In genomic region chr18:54805571-54806334, GRCh38 we compare ENCODE assay signal across 8 cellular contexts. TPM values are rescaled to one million over a fixed set of nuclear protein-coding genes. Genes with fewer than 3 reads are reported as not detected.
A peak's percentile ranks its signal among the peaks of the same experiment; 100 is the strongest.
DNase-seq lines count a peak whose midpoint lies in the region; FAIRE-seq lines count a peak whose summit lies in the region.

No MANE protein-coding gene starts in this region.

- H4K91ac ChIP-seq in neuronal stem cell (ENCODE audit: low read depth, low read length, poor library complexity): no peak overlapping the region

- H3K9ac ChIP-seq in skeletal muscle satellite cell (ENCODE audit: low read depth, low read length) (peak overlapping the region; percentile 41), neuronal stem cell (ENCODE audit: low read depth, low read length, poor library complexity) (no peak overlapping the region)

- no peak overlapping the region for H3K4me3 Mint-ChIP-seq in activated CD4-positive, alpha-beta T cell treated with anti-CD3 and anti-CD28 coated beads, Interleukin-2, amount 10 ng/mL, durations not matched to agents 7 days and 5 days

- H2AK5ac ChIP-seq in neuronal stem cell (ENCODE audit: low read depth, low read length): no peak overlapping the region

- H2BK12ac ChIP-seq in neuronal stem cell (ENCODE audit: low read length): no peak overlapping the region

- no peak overlapping the region for H3K4ac ChIP-seq in neuronal stem cell (ENCODE audit: low read length)

- H3K9me3 Mint-ChIP-seq in activated CD4-positive, alpha-beta T cell treated with anti-CD3 and anti-CD28 coated beads, Interleukin-2, amount 10 ng/mL, durations not matched to agents 7 days and 5 days: peaks cover 2% of the 10 kb centered on the region

- H3K27ac ChIP-seq in neuronal stem cell (replicated peaks; ENCODE audit: low read length): no peak overlapping the region

- peaks cover 20% of the 10 kb centered on the region for H3K4me1 ChIP-seq in skeletal muscle satellite cell (ENCODE audit: control insufficient read depth, insufficient read depth, low read length)
- no peaks in the 10 kb centered on the region for H3K4me1 ChIP-seq in neuronal stem cell (ENCODE audit: control insufficient read depth in 2 of 2, insufficient read depth in 1 of 2, low read depth in 1 of 2, low read length in 2 of 2)

- H4K8ac ChIP-seq in neuronal stem cell (ENCODE audit: low read depth, low read length): no peak overlapping the region

- H3K14ac ChIP-seq in neuronal stem cell (ENCODE audit: low read length): no peak overlapping the region

- no peak overlapping the region for H2BK120ac ChIP-seq in neuronal stem cell (ENCODE audit: low read depth, low read length)

- peaks cover 16% of the 10 kb centered on the region for H3K4me1 Mint-ChIP-seq in activated CD4-positive, alpha-beta T cell treated with anti-CD3 and anti-CD28 coated beads, Interleukin-2, amount 10 ng/mL, durations not matched to agents 7 days and 5 days

- H3K27ac Mint-ChIP-seq in activated CD4-positive, alpha-beta T cell treated with anti-CD3 and anti-CD28 coated beads, Interleukin-2, amount 10 ng/mL, durations not matched to agents 7 days and 5 days: peak overlapping the region; percentile 74

- POLR2A ChIA-PET in activated CD4-positive, alpha-beta T cell treated with anti-CD3 and anti-CD28 coated beads, Interleukin-2, amount 10 ng/mL, durations not matched to agents 7 days and 5 days (lab: Charles Lee): no interaction called here

- no peak overlapping the region for H2BK5ac ChIP-seq in neuronal stem cell (ENCODE audit: low read length)

- no peak for FAIRE-seq in RCC 7860 (lab: Jason Lieb, UNC)

- CTCF ChIA-PET in activated CD4-positive, alpha-beta T cell treated with anti-CD3 and anti-CD28 coated beads, Interleukin-2, amount 10 ng/mL, durations not matched to agents 7 days and 5 days (lab: Charles Lee): no interaction called here

- H3K4me2 ChIP-seq in skeletal muscle satellite cell (ENCODE audit: low read length) (peak overlapping the region; percentile 39), neuronal stem cell (ENCODE audit: insufficient read depth, low read length, poor library complexity, severe bottlenecking) (no peak overlapping the region)

- no peak overlapping the region for H3K23ac ChIP-seq in neuronal stem cell (ENCODE audit: low read depth, low read length, poor library complexity)

- no CpG with 5 or more reads among the region's 3 CpGs for WGBS in neuronal stem cell (ENCODE audit: extremely low coverage in 2 of 2, insufficient read length in 2 of 2, insufficient replicate concordance in 1 of 2), 2 donors

- no peaks in the 10 kb centered on the region for H3K9me3 ChIP-seq in skeletal muscle satellite cell (replicated peaks; ENCODE audit: low read length)
- H3K9me3 ChIP-seq in neuronal stem cell (replicated peaks in 1 of 2; ENCODE audit: control insufficient read depth in 2 of 2, insufficient read depth in 1 of 2, low read depth in 1 of 2, low read length in 2 of 2): no peaks in the 10 kb centered on the region

- H3K36me3 Mint-ChIP-seq in activated CD4-positive, alpha-beta T cell treated with anti-CD3 and anti-CD28 coated beads, Interleukin-2, amount 10 ng/mL, durations not matched to agents 7 days and 5 days (ENCODE audit: low read depth): no peaks in the 10 kb centered on the region

- no peaks in the 10 kb centered on the region for H3K79me1 ChIP-seq in neuronal stem cell (ENCODE audit: low read depth, low read length)

- H3K18ac ChIP-seq in neuronal stem cell (ENCODE audit: low read length): no peak overlapping the region

- no peak overlapping the region for H2BK15ac ChIP-seq in neuronal stem cell (ENCODE audit: low read length)

- H2AFZ ChIP-seq in neuronal stem cell (ENCODE audit: low read length): no peak overlapping the region

- peak; percentile 21 for DNase-seq in activated CD4-positive, alpha-beta T cell treated with anti-CD3 and anti-CD28 coated beads, Interleukin-2, amount 10 ng/mL, durations not matched to agents 7 days and 5 days
- DNase-seq in activated CD4-positive, alpha-beta T cell treated with anti-CD3 and anti-CD28 coated beads, Interleukin-2, amount 50 U/mL, for 1 hour: no peak
- DNase-seq in RCC 7860 (ENCODE audit: low spot score) (peak; percentile 34), fibroblast of gingiva (ENCODE audit: low read depth) (peak; percentile 26), neuronal stem cell (ENCODE audit: low spot score) (no peak), DMS153 (lab: John Stamatoyannopoulos, UW) (no peak), NCI-H2029 (lab: John Stamatoyannopoulos, UW) (no peak)

- H3K27me3 Mint-ChIP-seq in activated CD4-positive, alpha-beta T cell treated with anti-CD3 and anti-CD28 coated beads, Interleukin-2, amount 10 ng/mL, durations not matched to agents 7 days and 5 days: no peaks in the 10 kb centered on the region

- H3K36me3 ChIP-seq in skeletal muscle satellite cell (ENCODE audit: insufficient read depth, low read length): no peaks in the 10 kb centered on the region
- H3K36me3 ChIP-seq in neuronal stem cell (replicated peaks in 1 of 2; ENCODE audit: control insufficient read depth in 2 of 2, insufficient read depth in 2 of 2, low read length in 2 of 2): no peaks in the 10 kb centered on the region

- H3K27me3 ChIP-seq in skeletal muscle satellite cell (ENCODE audit: control insufficient read depth, insufficient read depth, low read length): no peaks in the 10 kb centered on the region
- H3K27me3 ChIP-seq in neuronal stem cell (ENCODE audit: control insufficient read depth in 3 of 3, insufficient read depth in 3 of 3, low read depth in 1 of 3, low read length in 3 of 3): no peaks in the 10 kb centered on the region

- H3K4me3 ChIP-seq in skeletal muscle satellite cell (ENCODE audit: low read length) (no peak overlapping the region), neuronal stem cell (ENCODE audit: low read length in 2 of 2) (no peak overlapping the region)

RNA-seq across cellular contexts. Expression of gene RAB27B, which starts 22.5 kb away (rescaled TPM):
- 1 to 10 TPM; 4.8 to 5.2 TPM for total RNA-seq in activated CD4-positive, alpha-beta T cell treated with anti-CD3 and anti-CD28 coated beads, Interleukin-2, amount 10 ng/mL, durations not matched to agents 7 days and 5 days
- 8.5 and 34.2 TPM in 2 replicates for total RNA-seq in skeletal muscle satellite cell (2012; rRNA removed)
- 0.67 TPM for polyA plus RNA-seq in neuronal stem cell (2013, experiment 1 of 2)
- 0.96 TPM for polyA plus RNA-seq in neuronal stem cell (2013, experiment 2 of 2)

Comparison
In these comparisons a context has a peak if more than half of its experiments do, and no peak if none do; other contexts are left out.
1. DNase-seq: peak in activated CD4-positive, alpha-beta T cell treated with anti-CD3 and anti-CD28 coated beads, Interleukin-2, amount 10 ng/mL, durations not matched to agents 7 days and 5 days (single experiment), RCC 7860 (single experiment) and fibroblast of gingiva (single experiment); none in activated CD4-positive, alpha-beta T cell treated with anti-CD3 and anti-CD28 coated beads, Interleukin-2, amount 50 U/mL, for 1 hour (single experiment), neuronal stem cell (single experiment), DMS153 (single experiment) and NCI-H2029 (single experiment).